8 cellular contexts compared by ENCODE assay signal in genomic region chr1:45750298-45751038, GRCh38. TPM values are rescaled to one million over a fixed set of nuclear protein-coding genes. Genes with fewer than 3 reads are reported as not detected.
DNase-seq lines count a peak whose midpoint lies in the region; FAIRE-seq and TF ChIP-seq lines count a peak whose summit lies in the region.

Gene IPP (minus strand): TSS chr1:45750653. CDS start chr1:45746411, 4,242 bp downstream.

- peak; percentile 48 for TF ChIP-seq RAD21 in neural cell (conservative IDR thresholded peaks at IDR 0.05)

- H3K79me1 ChIP-seq in H9 (ENCODE audit: insufficient read depth, low read depth, low read length, poor library complexity, severe bottlenecking) = no peaks in the 10 kb centered on the region

- H3T11ph ChIP-seq in H9 (ENCODE audit: low read length) = no peak within 1 kb of the TSS

- H3K9me2 ChIP-seq in neural cell (ENCODE audit: insufficient read depth, low read length) = no peaks in the 10 kb centered on the region

- no peak within 1 kb of the TSS for H2BK120ac ChIP-seq in H9 (ENCODE audit: low read depth, low read length, poor library complexity, severe bottlenecking)

- H3F3A ChIP-seq in neural cell (ENCODE audit: insufficient read depth, low read length, poor library complexity, severe bottlenecking) = no peaks in the 10 kb centered on the region

- no peak within 1 kb of the TSS for H4K91ac ChIP-seq in H9 (ENCODE audit: insufficient read length, low read depth, low read length)

- H4K20me1 ChIP-seq in H9 (ENCODE audit: control insufficient read depth, insufficient read depth, insufficient read length) (no peaks in the 10 kb centered on the region), neural cell (ENCODE audit: insufficient read depth) (no peaks in the 10 kb centered on the region)

- H3K27ac Mint-ChIP-seq in H9 = peak within 1 kb of the TSS; percentile 97 to 99 (median 98)

- no peak within 1 kb of the TSS for H4K8ac ChIP-seq in H9 (replicated peaks; ENCODE audit: insufficient read length, low read depth, low read length)

- no peak within 1 kb of the TSS for H2BK5ac ChIP-seq in H9 (ENCODE audit: insufficient read length, low read length)

- no peak within 1 kb of the TSS for H2AK5ac ChIP-seq in H9 (ENCODE audit: insufficient read length, low read length)

- no peaks in the 10 kb centered on the region for H3K27me3 Mint-ChIP-seq in H9 (ENCODE audit: low read depth)

- peak in 2 of 4 donors; percentile 82 to 88 for TF ChIP-seq POLR2A in stomach (IDR thresholded peaks at IDR 0.05)

- H2AFZ ChIP-seq in H9 (ENCODE audit: low read length) (no peak within 1 kb of the TSS), neural cell (ENCODE audit: low read depth, low read length) (peak within 1 kb of the TSS; percentile 99)

- FAIRE-seq in G401.6 (lab: Jason Lieb, UNC) = peak; percentile 87

- peaks cover 14 to 15% of the 10 kb centered on the region in 2 experiments for H3K9me3 Mint-ChIP-seq in H9

- H3K4me1 ChIP-seq in H9 (ENCODE audit: insufficient read depth, low read length) = no peaks in the 10 kb centered on the region
- H3K4me1 ChIP-seq in stomach = peaks cover 0 to 34% (median 24%) of the 10 kb centered on the region in 4 donors

- H3K4me1 Mint-ChIP-seq in H9 = peaks cover 11 to 19% of the 10 kb centered on the region in 2 experiments

- H3K27me3 ChIP-seq in H9 (ENCODE audit: insufficient read depth, low read length) = no peaks in the 10 kb centered on the region
- no peaks in the 10 kb centered on the region for H3K27me3 ChIP-seq in MG63
- no peaks in the 10 kb centered on the region for H3K27me3 ChIP-seq in neural cell (ENCODE audit: insufficient read depth, low read depth, low read length)
- no peaks in the 10 kb centered on the region for H3K27me3 ChIP-seq in stomach

- H3K9me3 ChIP-seq in H9 (ENCODE audit: control insufficient read depth, low read depth, low read length) (peaks cover 14% of the 10 kb centered on the region), MG63 (no peaks in the 10 kb centered on the region), neural cell (ENCODE audit: low read length) (no peaks in the 10 kb centered on the region), stomach (peaks cover 0 to 6% (median 0%) of the 10 kb centered on the region in 4 donors)

- H3K4me2 ChIP-seq in H9 (ENCODE audit: insufficient read depth, insufficient read length, low read length) = peak within 1 kb of the TSS; percentile 74
- H3K4me2 ChIP-seq in neural cell (ENCODE audit: low read length) = peak within 1 kb of the TSS; percentile 93

- intact Hi-C loops in stomach (cut with DNase I; ENCODE audit: low total_unique reads) = no loop called here

- H3K4me3 Mint-ChIP-seq in H9 = peak within 1 kb of the TSS; percentile 91 to 92

- DNase-seq in H9 (peak; percentile 97), MG63 (peak; percentile 98), SHP77 treated with DMSO at 0.1 percent for 48 hours (lab: John Stamatoyannopoulos, UW) (peak; percentile 85), fibroblast of the conjunctiva (ENCODE audit: low read depth) (peak; percentile 97), stomach (peak; percentile 97)
- peak; percentile 97 for DNase-seq in activated effector memory CD4-positive, alpha-beta T cell treated with anti-CD3 and anti-CD28 coated beads, Interleukin-2, amount 50 U/mL, for 16 hours

- TF ChIP-seq CTCF in H9 (conservative IDR thresholded peaks at IDR 0.05) (0 out of 3 replicates have a peak, but pooled peaks have one; percentile 8), neural cell (IDR thresholded peaks at IDR 0.05; ENCODE audit: poor library complexity, severe bottlenecking) (peak; percentile 46), stomach (IDR thresholded peaks at IDR 0.05) (peak in 1 of 7 experiments; percentile 29)

- no peaks in the 10 kb centered on the region for H3K79me2 ChIP-seq in H9 (ENCODE audit: insufficient read depth, low read length)
- H3K79me2 ChIP-seq in neural cell (replicated peaks; ENCODE audit: insufficient read depth, low read length) = no peaks in the 10 kb centered on the region

- peak; percentile 10 for TF ChIP-seq EP300 in neural cell (conservative IDR thresholded peaks at IDR 0.05; ENCODE audit: poor library complexity, severe bottlenecking)
- TF ChIP-seq EP300 in stomach (IDR thresholded peaks at IDR 0.05) = no peak

- no peak within 1 kb of the TSS for H3K23ac ChIP-seq in H9 (ENCODE audit: insufficient read length, low read depth, low read length)

- peak within 1 kb of the TSS; percentile 69 for H3K27ac ChIP-seq in H9 (ENCODE audit: insufficient read length, low read depth, low read length)
- H3K27ac ChIP-seq in neural cell (ENCODE audit: low read length) = peak within 1 kb of the TSS; percentile 85
- H3K27ac ChIP-seq in stomach = peak within 1 kb of the TSS; percentile 86 to 99 (median 95)

- H3K36me3 ChIP-seq in MG63 (peaks cover 3% of the 10 kb centered on the region; the same call in 1 of the 2 replicates), neural cell (ENCODE audit: insufficient read depth, low read length) (no peaks in the 10 kb centered on the region), stomach (peaks cover 0 to 9% (median 8%) of the 10 kb centered on the region in 4 donors)

- H3K56ac ChIP-seq in H9 (ENCODE audit: insufficient read length, low read depth, low read length) = no peak within 1 kb of the TSS

- no peak within 1 kb of the TSS for H2BK12ac ChIP-seq in H9 (ENCODE audit: insufficient read length, low read depth, low read length)

- H3K23me2 ChIP-seq in H9 (ENCODE audit: insufficient read length, low read depth, low read length, poor library complexity, severe bottlenecking) = peaks cover 5% of the 10 kb centered on the region

- H2BK15ac ChIP-seq in H9 (ENCODE audit: low read depth, low read length) = no peak within 1 kb of the TSS

- peak within 1 kb of the TSS; percentile 87 for H3K14ac ChIP-seq in H9 (ENCODE audit: insufficient read depth, low read length)

- peak within 1 kb of the TSS; percentile 80 for H3K9ac ChIP-seq in H9 (ENCODE audit: extremely low read depth, insufficient read length, low read length)
- H3K9ac ChIP-seq in neural cell (ENCODE audit: low read length) = peak within 1 kb of the TSS; percentile 87

- H3K4me3 ChIP-seq in MG63 (peak within 1 kb of the TSS; percentile 76), neural cell (ENCODE audit: low read length) (peak within 1 kb of the TSS; percentile 79), stomach (peak within 1 kb of the TSS; percentile 53 to 69 (median 62))

- no CpG with 5 or more reads among the region's 58 CpGs for WGBS in H9 (ENCODE audit: extremely low coverage, insufficient read length, low lambda C conversion rate)
- WGBS in stomach, 5 donors = 0% methylated on average over 28 to 58 of the region's 58 CpGs

- H3K36me3 Mint-ChIP-seq in H9 (ENCODE audit: insufficient read depth in 1 of 3, low read depth in 3 of 3) = peaks cover 0 to 10% (median 2%) of the 10 kb centered on the region in 3 experiments; a peak in 4 of 7 replicates

- H4K5ac ChIP-seq in H9 (ENCODE audit: insufficient read length, low read depth, low read length) = no peak within 1 kb of the TSS

- peak within 1 kb of the TSS; percentile 87 for H3K18ac ChIP-seq in H9 (ENCODE audit: insufficient read length, low read depth, low read length)

- no peak within 1 kb of the TSS for H3K4ac ChIP-seq in H9 (ENCODE audit: low read depth, low read length)

- no peak within 1 kb of the TSS for H2BK20ac ChIP-seq in H9 (ENCODE audit: low read depth, low read length, poor library complexity, severe bottlenecking)

TF ChIP-seq in neural cell, 6 proteins besides CTCF, POLR2A, EP300 and RAD21:
- TF ChIP-seq TAF1 (IDR thresholded peaks at IDR 0.05; ENCODE audit: low read depth) (peak; percentile 76), EZH2 (IDR thresholded peaks at IDR 0.05; ENCODE audit: borderline replicate concordance, insufficient read depth, low read length, poor library complexity, severe bottlenecking) (no peak), MXI1 (conservative IDR thresholded peaks at IDR 0.05; ENCODE audit: poor library complexity, severe bottlenecking) (peak; percentile 50), POLR2AphosphoS5 (IDR thresholded peaks at IDR 0.05) (peak; percentile 71), SMC3 (conservative IDR thresholded peaks at IDR 0.05; ENCODE audit: poor library complexity) (peak; percentile 27), REST (IDR thresholded peaks at IDR 0.05; ENCODE audit: borderline replicate concordance) (no peak)

RNA-seq across cellular contexts. Expression of gene IPP, which starts in this region (rescaled TPM):
- total RNA-seq in H9 (2021) = 5.4 and 6.3 TPM in 2 replicates
- 5.2 and 8.0 TPM in 2 replicates for total RNA-seq in MG63 (2014; rRNA removed; shearing (Covaris generic); ENCODE audit: low replicate concordance)
- polyA plus RNA-seq in neural cell = 4.1 and 8.3 TPM in 2 replicates
- 13.4 and 15.9 TPM in 2 replicates for polyA minus RNA-seq in neural cell
- 10 to 100 TPM in 1 of 5 donors, 1 to 10 TPM in 4; 5.2 to 19.5 (median 7.8) TPM for total RNA-seq in stomach
- polyA plus RNA-seq in stomach = 1 to 10 TPM; 3.2 to 4.9 (median 4.4) TPM

Comparison
In these comparisons a context has a peak if more than half of its experiments do, and no peak if none do; other contexts are left out.
1. Peak in every context shown above with its lines: DNase-seq, H3K4me3 ChIP-seq and H3K27ac ChIP-seq.